ENCODE assay signal across 12 cellular contexts in the genomic region with DNA sequence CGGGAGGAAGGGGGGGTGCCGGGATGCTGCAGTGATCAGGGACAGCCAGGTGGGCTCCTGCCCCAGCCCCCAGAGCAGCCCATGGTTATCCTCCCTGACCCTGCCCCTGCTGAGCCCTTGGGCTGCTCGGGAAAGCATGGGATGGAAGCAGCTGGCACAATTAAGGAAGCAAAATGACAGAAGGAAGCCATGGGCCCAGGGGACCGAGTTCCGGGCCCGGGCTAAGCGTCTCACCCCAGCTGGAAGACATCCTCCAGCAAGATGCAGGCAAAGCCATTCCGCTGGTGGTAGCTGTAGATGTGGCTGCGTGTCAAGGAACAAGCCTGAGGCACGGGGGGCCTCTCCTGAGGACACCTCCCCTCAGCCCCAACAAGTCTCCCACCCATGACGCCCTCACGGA. TPM values are rescaled to one million over a fixed set of nuclear protein-coding genes. Genes with fewer than 3 reads are reported as not detected.
"Had no signal": no experiment of that assay in that cellular context is flagged by ENCODE, and none has a peak within 500 bp of the region (broad histone marks: within the 10 kb centered on the region; RNA-seq: fewer than 3 reads in every experiment).

No MANE protein-coding gene starts in this region.

- H3K79me2 ChIP-seq: parathyroid adenoma had no signal

- DNase-seq: activated CD4-positive, alpha-beta T cell treated with anti-CD3 and anti-CD28 coated beads, Interleukin-2, amount 50 U/mL, for 48 hours; effector CD4-positive, alpha-beta T cell; mesendoderm; naive thymus-derived CD8-positive, alpha-beta T cell; stimulated activated CD4-positive, alpha-beta T cell treated with anti-CD3 and anti-CD28 coated beads, Interleukin-4, amount 100 ng/mL, for 4 hours; stimulated activated naive B cell treated with anti-CD40 and anti-IgM and Interleukin-4, amounts not matched to agents 10 μg/mL and 1 μg/mL and 100 μg/mL, for 72 hours had no signal

- H3K9ac ChIP-seq: parathyroid adenoma had no signal

- H2AFZ ChIP-seq: parathyroid adenoma had no signal

- H3K4me3 ChIP-seq: esophagus muscularis mucosa, sigmoid colon had no signal

- H3K9me3 ChIP-seq: esophagus muscularis mucosa, neutrophil, sigmoid colon had no signal

- ATAC-seq: naive thymus-derived CD8-positive, alpha-beta T cell; stimulated activated naive B cell treated with anti-CD40 and anti-IgM and Interleukin-4, amounts not matched to agents 10 μg/mL and 1 μg/mL and 100 μg/mL, for 72 hours had no signal

- H3K36me3 ChIP-seq: esophagus muscularis mucosa, neutrophil, sigmoid colon had no signal

- H3K27ac ChIP-seq: esophagus muscularis mucosa, neutrophil, parathyroid adenoma, sigmoid colon had no signal

RNA-seq across cellular contexts. Expression of a gene that starts 1.1 kb away (rescaled TPM):
- total RNA-seq: liver, sigmoid colon, urinary bladder had no signal

RNA-seq across cellular contexts. Expression of a gene that starts 25.1 kb away (rescaled TPM):
- polyA plus RNA-seq: naive thymus-derived CD8-positive, alpha-beta T cell had no signal
